Comparison of ENCODE assay signal across 8 cellular contexts in the genomic region with DNA sequence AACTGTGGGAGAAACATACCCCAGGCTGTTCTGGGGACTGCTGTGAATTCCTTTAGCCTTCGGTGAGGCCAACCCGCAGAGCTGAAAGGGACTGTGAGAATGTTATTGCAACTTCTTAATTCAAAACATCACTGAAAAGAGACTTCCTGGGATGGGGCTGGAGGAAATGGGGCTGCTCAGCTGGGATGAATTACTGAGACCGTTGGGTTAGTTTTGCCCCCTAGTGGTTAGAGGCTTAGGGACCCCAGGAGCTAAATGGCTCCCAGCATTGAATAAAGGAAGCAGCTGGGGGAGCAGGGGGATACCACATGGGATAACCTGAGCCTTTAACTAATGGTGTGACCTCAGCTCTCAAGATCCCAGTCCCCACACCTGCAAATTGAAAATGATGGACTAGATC.
A peak's percentile ranks its signal among the peaks of the same experiment; 100 is the strongest.
DNase-seq lines count a peak whose midpoint lies in the region; ATAC-seq lines count a peak whose summit lies in the region.

No MANE protein-coding gene starts in this region.

- no peaks in the 10 kb centered on the region for H3K36me3 ChIP-seq in SK-N-MC (ENCODE audit: insufficient read depth, low read length)

- no peaks in the 10 kb centered on the region for H3K9me3 ChIP-seq in SK-N-MC (ENCODE audit: low read depth, low read length)

- no peak overlapping the region for H3K9ac ChIP-seq in SK-N-MC (ENCODE audit: insufficient read length)

- no peak overlapping the region for H3K27ac ChIP-seq in SK-N-MC

- peak overlapping the region; percentile 32; the same call in 1 of the 2 replicates for H3K4me3 ChIP-seq in SK-N-MC

- DNase-seq in ELR (ENCODE audit: low read depth) (peak; percentile 30), SK-N-MC (ENCODE audit: low read depth, low spot score) (peak; percentile 20), kidney tubule cell (ENCODE audit: low spot score) (peak; percentile 7)
- no peak for DNase-seq in effector CD4-positive, alpha-beta T cell

- ATAC-seq in HG02642 (IDR thresholded peaks at IDR 0.05; ENCODE audit: poor library complexity, unreplicated experiment) (peak; percentile 67), GM18519 (IDR thresholded peaks at IDR 0.05; ENCODE audit: low FRiP score, unreplicated experiment) (no peak), HG02981 (IDR thresholded peaks at IDR 0.05; ENCODE audit: unreplicated experiment) (no peak), GM18511 (IDR thresholded peaks at IDR 0.05; ENCODE audit: unreplicated experiment) (no peak)
